ENCODE assay signal across 2 cellular contexts in genomic region chr2:65161551-65162100, GRCh38.
TF ChIP-seq lines count a peak whose summit lies in the region.

No MANE protein-coding gene starts in this region.

TF ChIP-seq in A549, 52 proteins besides CTCF, POLR2A, EP300 and RAD21:
- TF ChIP-seq PBX3 (IDR thresholded peaks at IDR 0.05) (no peak), KDM5A (IDR thresholded peaks at IDR 0.05) (no peak), FOSL2 (IDR thresholded peaks at IDR 0.05) (no peak), FOSL2 (CRISPR knock-in tag; IDR thresholded peaks at IDR 0.05) (no peak), TFCP2L1 (CRISPR knock-in tag; IDR thresholded peaks at IDR 0.05) (no peak), NPAS2 (CRISPR knock-in tag; IDR thresholded peaks at IDR 0.05; ENCODE audit: borderline replicate concordance) (no peak), MAZ (IDR thresholded peaks at IDR 0.05; ENCODE audit: borderline replicate concordance, low read depth, low read length) (no peak), ELK1 (IDR thresholded peaks at IDR 0.05; ENCODE audit: low read depth, low read length) (no peak), RARB (CRISPR knock-in tag; IDR thresholded peaks at IDR 0.05) (no peak), NR3C1 (IDR thresholded peaks at IDR 0.05) (no peak), FOSB (CRISPR knock-in tag; IDR thresholded peaks at IDR 0.05) (no peak), POLR2AphosphoS2 (conservative IDR thresholded peaks at IDR 0.05; ENCODE audit: low read length) (no peak), RCOR1 (IDR thresholded peaks at IDR 0.05; ENCODE audit: low read depth, low read length) (no peak), MAFK (IDR thresholded peaks at IDR 0.05; ENCODE audit: partially characterized antibody) (no peak), TP53 (CRISPR knock-in tag; IDR thresholded peaks at IDR 0.05) (no peak), EHF (CRISPR knock-in tag; IDR thresholded peaks at IDR 0.05) (no peak), CEBPB (IDR thresholded peaks at IDR 0.05) (peak in 1 of 2 experiments; percentile 83; a peak in 2 of 4 replicates), BHLHE40 (IDR thresholded peaks at IDR 0.05; ENCODE audit: low read depth, low read length) (no peak), GATA3 (IDR thresholded peaks at IDR 0.05; ENCODE audit: borderline replicate concordance) (peak; percentile 48; the same call in 1 of the 2 replicates)
TF ChIP-seq in A549: peak in this region for 2.

TF ChIP-seq in GM23338, 12 proteins besides CTCF, POLR2A, EP300 and RAD21 (continued from another document):
- TF ChIP-seq ZNF331 (CRISPR knock-in tag; IDR thresholded peaks at IDR 0.05; ENCODE audit: low read depth) (no peak), EZH2 (IDR thresholded peaks at IDR 0.05; ENCODE audit: low read depth, unreplicated experiment) (no peak), ETS1 (IDR thresholded peaks at IDR 0.05) (no peak), EZH2phosphoT487 (IDR thresholded peaks at IDR 0.05; ENCODE audit: unreplicated experiment) (no peak), ZNF462 (CRISPR knock-in tag; IDR thresholded peaks at IDR 0.05) (no peak), REST (IDR thresholded peaks at IDR 0.05; ENCODE audit: unreplicated experiment) (no peak), POLR2AphosphoS5 (IDR thresholded peaks at IDR 0.05; ENCODE audit: low read depth) (no peak), JUNB (IDR thresholded peaks at IDR 0.05; ENCODE audit: unreplicated experiment) (no peak), NANOG (IDR thresholded peaks at IDR 0.05; ENCODE audit: borderline replicate concordance) (no peak)
